In genomic region chrX:142505839-142506238, GRCh38 we compare ENCODE assay signal across 39 cellular contexts.
"Had no signal": no experiment of that assay in that cellular context is flagged by ENCODE, and none has a peak within 500 bp of the region (broad histone marks: within the 10 kb centered on the region; RNA-seq: fewer than 3 reads in every experiment).

No MANE protein-coding gene starts in this region.

- DNase-seq: activated effector memory CD4-positive, alpha-beta T cell treated with anti-CD3 and anti-CD28 coated beads, Interleukin-2, amount 50 U/mL, for 16 hours; activated effector memory CD4-positive, alpha-beta T cell treated with Interleukin-2 at 50 U/mL for 16 hours; activated gamma-delta T cell; activated gamma-delta T cell treated with Interleukin-2 at 50 U/mL for 16 hours; activated naive CD4-positive, alpha-beta T cell; activated naive CD4-positive, alpha-beta T cell treated with anti-CD3 and anti-CD28 coated beads for 36 hours; activated naive CD4-positive, alpha-beta T cell treated with anti-CD3 and anti-CD28 coated beads, Interleukin-2, amount 10 ng/mL, durations not matched to agents 7 days and 5 days; activated naive CD4-positive, alpha-beta T cell treated with anti-CD3 and anti-CD28 coated beads, Interleukin-2, amount 50 U/mL, for 16 hours; activated naive CD4-positive, alpha-beta T cell treated with Interleukin-2 at 50 U/mL for 16 hours; activated naive CD8-positive, alpha-beta T cell treated with anti-CD3 and anti-CD28 coated beads, Interleukin-2, amount 10 ng/mL, durations not matched to agents 7 days and 5 days; activated naive CD8-positive, alpha-beta T cell treated with anti-CD3 and anti-CD28 coated beads, Interleukin-2, amount 50 U/mL, for 24 hours; activated T-cell treated with anti-CD3 and anti-CD28 coated beads for 4 hours; activated T-cell treated with anti-CD3 and anti-CD28 coated beads, Interleukin-2, amount 50 U/mL, for 1 hour; activated T-cell treated with anti-CD3 and anti-CD28 coated beads, Interleukin-2, amount 50 U/mL, for 24 hours; activated T-cell treated with anti-CD3 and anti-CD28 coated beads, Interleukin-2, amount 50 U/mL, for 4 hours; activated T-cell treated with anti-CD3 and anti-CD28 coated beads, Interleukin-2, amount 50 U/mL, for 48 hours; activated T-cell treated with anti-CD3 and anti-CD28 coated beads, Interleukin-2, amount 50 U/mL, for 72 hours; adrenal gland; amniotic stem cell; amygdala; anterior cingulate cortex; aorta; body of pancreas; brain microvascular endothelial cell; caudate nucleus; central memory CD4-positive, alpha-beta T cell; cerebellar nuclear complex had no signal

- H3K4me3 Mint-ChIP-seq: activated naive CD4-positive, alpha-beta T cell treated with anti-CD3 and anti-CD28 coated beads for 36 hours; activated naive CD4-positive, alpha-beta T cell treated with anti-CD3 and anti-CD28 coated beads, Interleukin-2, amount 10 ng/mL, durations not matched to agents 7 days and 5 days; activated naive CD4-positive, alpha-beta T cell treated with anti-CD3 and anti-CD28 coated beads, Interleukin-2, amount 50 U/mL, for 24 hours; activated naive CD8-positive, alpha-beta T cell; activated naive CD8-positive, alpha-beta T cell treated with anti-CD3 and anti-CD28 coated beads, Interleukin-2, amount 10 ng/mL, durations not matched to agents 7 days and 5 days; activated naive CD8-positive, alpha-beta T cell treated with anti-CD3 and anti-CD28 coated beads, Interleukin-2, amount 50 U/mL, for 24 hours; activated T-cell treated with anti-CD3 and anti-CD28 coated beads, Interleukin-2, amount 50 U/mL, for 24 hours; activated T-cell treated with anti-CD3 and anti-CD28 coated beads, Interleukin-2, amount 50 U/mL, for 4 hours; activated T-cell treated with anti-CD3 and anti-CD28 coated beads, Interleukin-2, amount 50 U/mL, for 72 hours; activated T-helper 1 cell treated with anti-CD3 and anti-CD28 coated beads, Interleukin-12 subunit alpha, Interleukin-12 subunit beta, Interleukin-2, Interleukin-4 antibody, amounts not matched to agents 30 ng/mL and 10 ng/mL and 1 ng/mL, durations not matched to agents 14 hours and 24 hours and 36 hours; activated T-helper 17 cell treated with anti-CD3 and anti-CD28 coated beads, Interleukin-2, amount 50 U/mL, for 72 hours; brain; central memory CD8-positive, alpha-beta T cell had no signal

- H3K4me1 Mint-ChIP-seq: activated naive CD4-positive, alpha-beta T cell treated with anti-CD3 and anti-CD28 coated beads, Interleukin-2, amount 10 ng/mL, durations not matched to agents 7 days and 5 days; activated naive CD4-positive, alpha-beta T cell treated with anti-CD3 and anti-CD28 coated beads, Interleukin-2, amount 50 U/mL, for 24 hours; activated naive CD8-positive, alpha-beta T cell treated with anti-CD3 and anti-CD28 coated beads, Interleukin-2, amount 10 ng/mL, durations not matched to agents 7 days and 5 days; activated naive CD8-positive, alpha-beta T cell treated with anti-CD3 and anti-CD28 coated beads, Interleukin-2, amount 50 U/mL, for 24 hours; activated T-helper 17 cell treated with anti-CD3 and anti-CD28 coated beads, Interleukin-2, amount 50 U/mL, for 72 hours; brain; central memory CD8-positive, alpha-beta T cell had no signal

- H3K9me3 Mint-ChIP-seq: activated naive CD4-positive, alpha-beta T cell treated with anti-CD3 and anti-CD28 coated beads for 36 hours; activated naive CD4-positive, alpha-beta T cell treated with anti-CD3 and anti-CD28 coated beads, Interleukin-2, amount 10 ng/mL, durations not matched to agents 7 days and 5 days; activated naive CD4-positive, alpha-beta T cell treated with anti-CD3 and anti-CD28 coated beads, Interleukin-2, amount 50 U/mL, for 24 hours; activated naive CD4-positive, alpha-beta T cell treated with anti-CD3 and anti-CD28 coated beads, Interleukin-2, amount 50 U/mL, for 72 hours; activated naive CD8-positive, alpha-beta T cell treated with anti-CD3 and anti-CD28 coated beads, Interleukin-2, amount 50 U/mL, for 24 hours; activated T-cell treated with anti-CD3 and anti-CD28 coated beads, Interleukin-2, amount 50 U/mL, for 24 hours; brain had no signal

- H3K27me3 ChIP-seq: adrenal gland, ascending aorta, body of pancreas, brain microvascular endothelial cell, cardiac muscle cell had no signal

- H3K27me3 Mint-ChIP-seq: activated naive CD4-positive, alpha-beta T cell treated with anti-CD3 and anti-CD28 coated beads, Interleukin-2, amount 10 ng/mL, durations not matched to agents 7 days and 5 days; activated naive CD4-positive, alpha-beta T cell treated with anti-CD3 and anti-CD28 coated beads, Interleukin-2, amount 50 U/mL, for 24 hours; activated naive CD8-positive, alpha-beta T cell; activated naive CD8-positive, alpha-beta T cell treated with anti-CD3 and anti-CD28 coated beads, Interleukin-2, amount 10 ng/mL, durations not matched to agents 7 days and 5 days; activated naive CD8-positive, alpha-beta T cell treated with anti-CD3 and anti-CD28 coated beads, Interleukin-2, amount 50 U/mL, for 24 hours; activated T-helper 17 cell treated with anti-CD3 and anti-CD28 coated beads, Interleukin-2, amount 50 U/mL, for 72 hours; brain; central memory CD8-positive, alpha-beta T cell had no signal

- FAIRE-seq: bronchial epithelial cell had no signal

- H3K9me3 ChIP-seq: adrenal gland, ascending aorta, body of pancreas, breast epithelium had no signal

- H3K36me3 ChIP-seq: adrenal gland, ascending aorta, brain microvascular endothelial cell, breast epithelium, cardiac muscle cell had no signal

- H3K4me1 ChIP-seq: adrenal gland, ascending aorta, body of pancreas, breast epithelium had no signal

- H3K27ac Mint-ChIP-seq: activated naive CD4-positive, alpha-beta T cell treated with anti-CD3 and anti-CD28 coated beads for 36 hours; activated naive CD4-positive, alpha-beta T cell treated with anti-CD3 and anti-CD28 coated beads, Interleukin-2, amount 10 ng/mL, durations not matched to agents 7 days and 5 days; activated naive CD4-positive, alpha-beta T cell treated with anti-CD3 and anti-CD28 coated beads, Interleukin-2, amount 50 U/mL, for 24 hours; activated naive CD4-positive, alpha-beta T cell treated with anti-CD3 and anti-CD28 coated beads, Interleukin-2, amount 50 U/mL, for 72 hours; activated naive CD8-positive, alpha-beta T cell; activated naive CD8-positive, alpha-beta T cell treated with anti-CD3 and anti-CD28 coated beads, Interleukin-2, amount 10 ng/mL, durations not matched to agents 7 days and 5 days; activated naive CD8-positive, alpha-beta T cell treated with anti-CD3 and anti-CD28 coated beads, Interleukin-2, amount 50 U/mL, for 24 hours; activated T-cell treated with anti-CD3 and anti-CD28 coated beads, Interleukin-2, amount 50 U/mL, for 24 hours; activated T-cell treated with anti-CD3 and anti-CD28 coated beads, Interleukin-2, amount 50 U/mL, for 72 hours; activated T-helper 1 cell treated with anti-CD3 and anti-CD28 coated beads, Interleukin-12 subunit alpha, Interleukin-12 subunit beta, Interleukin-2, Interleukin-4 antibody, amounts not matched to agents 30 ng/mL and 10 ng/mL and 1 ng/mL, durations not matched to agents 14 hours and 24 hours and 36 hours; activated T-helper 17 cell treated with anti-CD3 and anti-CD28 coated beads, Interleukin-2, amount 50 U/mL, for 72 hours; activated T-helper 2 cell treated with anti-CD3 and anti-CD28 coated beads, Interferon-gamma antibody, Interleukin-2, Interleukin-4, amounts not matched to agents 10 μg/mL and 5 μg/mL and 100 μg/mL, durations not matched to agents 14 hours and 24 hours and 36 hours; brain had no signal

- H3K27ac ChIP-seq: adrenal gland, ascending aorta, body of pancreas, brain microvascular endothelial cell, breast epithelium, cardiac muscle cell had no signal

- H3K36me3 Mint-ChIP-seq: activated naive CD4-positive, alpha-beta T cell treated with anti-CD3 and anti-CD28 coated beads, Interleukin-2, amount 10 ng/mL, durations not matched to agents 7 days and 5 days; activated naive CD4-positive, alpha-beta T cell treated with anti-CD3 and anti-CD28 coated beads, Interleukin-2, amount 50 U/mL, for 24 hours; activated naive CD4-positive, alpha-beta T cell treated with anti-CD3 and anti-CD28 coated beads, Interleukin-2, amount 50 U/mL, for 72 hours; activated naive CD8-positive, alpha-beta T cell; activated naive CD8-positive, alpha-beta T cell treated with anti-CD3 and anti-CD28 coated beads, Interleukin-2, amount 10 ng/mL, durations not matched to agents 7 days and 5 days; brain had no signal

- H3K4me3 ChIP-seq: adrenal gland, ascending aorta, body of pancreas, breast epithelium, cardiac muscle cell had no signal
